18 cellular contexts compared by ENCODE assay signal in genomic region chr20:43563429-43563828, GRCh38. TPM values are rescaled to one million over a fixed set of nuclear protein-coding genes. Genes with fewer than 3 reads are reported as not detected.
DNase-seq lines count a peak whose midpoint lies in the region; ATAC-seq, FAIRE-seq and TF ChIP-seq lines count a peak whose summit lies in the region.
"Had no signal": no experiment of that assay in that cellular context is flagged by ENCODE, and none has a peak within 500 bp of the region (broad histone marks: within the 10 kb centered on the region; RNA-seq: fewer than 3 reads in every experiment).

No MANE protein-coding gene starts in this region.

- H3K9me3 Mint-ChIP-seq in neural crest cell (no peaks in the 10 kb centered on the region), nephron progenitor cell (no peaks in the 10 kb centered on the region)
- H3K9me3 Mint-ChIP-seq: activated naive CD8-positive, alpha-beta T cell treated with anti-CD3 and anti-CD28 coated beads for 36 hours; natural killer cell had no signal

- TF ChIP-seq CTCF in GM12864 (IDR thresholded peaks at IDR 0.05; ENCODE audit: low read depth, low read length, missing control alignments) (peak; percentile 23), Loucy (conservative IDR thresholded peaks at IDR 0.05; ENCODE audit: low read length) (peak; percentile 65), K562 (IDR thresholded peaks at IDR 0.05 in 2 of 3, conservative IDR thresholded peaks at IDR 0.05 in 1 of 3; ENCODE audit: insufficient read depth in 2 of 3, low read depth in 1 of 3, low read length in 3 of 3) (peak; percentile 38 to 60 (median 45); a peak in 5 of 6 replicates), neural crest cell (conservative IDR thresholded peaks at IDR 0.05) (no peak), nephron progenitor cell (IDR thresholded peaks at IDR 0.05) (no peak), tibial nerve (IDR thresholded peaks at IDR 0.05) (no peak)

- DNase-seq in GM12864 (ENCODE audit: low read depth) = no peak
- DNase-seq in K562 (ENCODE audit: extremely low read depth in 1 of 4, low spot score in 3 of 4) = peak in 1 of 4 experiments; percentile 48
- no peak for DNase-seq in neural crest cell (ENCODE audit: low read depth, low spot score)
- no peak for DNase-seq in nephron progenitor cell
- no peak for DNase-seq in tibial nerve (ENCODE audit: low spot score in 2 of 2)
- DNase-seq: activated CD4-positive, alpha-beta T cell treated with anti-CD3 and anti-CD28 coated beads, Interleukin-2, amount 50 U/mL, for 48 hours; activated naive CD8-positive, alpha-beta T cell treated with anti-CD3 and anti-CD28 coated beads for 36 hours; activated T-cell treated with anti-CD3 and anti-CD28 coated beads, Interleukin-2, amount 50 U/mL, for 48 hours; KG1; lower lobe of right lung; natural killer cell; stimulated activated CD4-positive, alpha-beta T cell treated with anti-CD3 and anti-CD28 coated beads, Interleukin-15, amount 100 ng/mL, for 24 hours had no signal

- H3K4me2 ChIP-seq in Loucy (ENCODE audit: low read depth, low read length, poor library complexity, severe bottlenecking) (no peak overlapping the region), K562 (ENCODE audit: insufficient read depth, low read length) (no peak overlapping the region)

- no peaks in the 10 kb centered on the region for H3K9me2 ChIP-seq in Loucy (replicated peaks; ENCODE audit: low read depth, low read length)

- H3K27ac Mint-ChIP-seq in neural crest cell (ENCODE audit: unreplicated experiment) (peak overlapping the region; percentile 87), nephron progenitor cell (no peak overlapping the region)
- H3K27ac Mint-ChIP-seq: activated naive CD8-positive, alpha-beta T cell treated with anti-CD3 and anti-CD28 coated beads for 36 hours; natural killer cell had no signal

- H3K36me3 ChIP-seq in Loucy (ENCODE audit: insufficient read depth, low read length) (no peaks in the 10 kb centered on the region), K562 (ENCODE audit: control insufficient read depth, insufficient read depth, low read length) (no peaks in the 10 kb centered on the region), tibial nerve (peaks cover 0 to 8% (median 0%) of the 10 kb centered on the region in 3 donors)
- H3K36me3 ChIP-seq: lower lobe of right lung had no signal

- TF ChIP-seq RAD21 in K562 (CRISPR knock-in tag; conservative IDR thresholded peaks at IDR 0.05 in 1 of 2, IDR thresholded peaks at IDR 0.05 in 1 of 2) = peak; percentile 37 to 71

- H3K4me3 Mint-ChIP-seq in neural crest cell (no peak overlapping the region), nephron progenitor cell (no peak overlapping the region)
- H3K4me3 Mint-ChIP-seq: activated naive CD8-positive, alpha-beta T cell treated with anti-CD3 and anti-CD28 coated beads for 36 hours; natural killer cell had no signal

- 15% methylated on average over 3 of the region's 3 CpGs for WGBS in K562 (ENCODE audit: insufficient coverage, low coverage, missing lambda C conversion rate)
- WGBS in tibial nerve, 2 donors = 65 to 66% methylated on average over 3 of the region's 3 CpGs

- in situ Hi-C loops in K562 (cut with MboI) = no loop called here

- H2AFZ ChIP-seq in Loucy (ENCODE audit: low read length) = 0 out of 2 replicates have a peak overlapping the region, but pooled peaks have one; percentile 7
- peak overlapping the region; percentile 47; the same call in 1 of the 2 replicates for H2AFZ ChIP-seq in K562 (ENCODE audit: low read depth, low read length)

- H3K27ac ChIP-seq in K562 (ENCODE audit: extremely low read depth, low read depth, low read length) = no peak overlapping the region
- H3K27ac ChIP-seq in tibial nerve = no peak overlapping the region
- H3K27ac ChIP-seq: lower lobe of right lung had no signal

- no peak for TF ChIP-seq EP300 in K562 (IDR thresholded peaks at IDR 0.05; ENCODE audit: low read length)
- no peak for TF ChIP-seq EP300 in tibial nerve (IDR thresholded peaks at IDR 0.05)

- H3K79me2 ChIP-seq in Loucy (ENCODE audit: insufficient read depth, low read length) = no peaks in the 10 kb centered on the region
- no peaks in the 10 kb centered on the region for H3K79me2 ChIP-seq in K562 (ENCODE audit: control insufficient read depth, insufficient read depth, low read length)

- intact Hi-C loops in K562 (cut with micrococcal nuclease) = no loop called here

- H3K4me1 ChIP-seq in Loucy (ENCODE audit: insufficient read depth, low read length, poor library complexity, severe bottlenecking) (no peaks in the 10 kb centered on the region), K562 (replicated peaks in 1 of 2; ENCODE audit: control insufficient read depth in 2 of 2, insufficient read depth in 2 of 2, low read length in 2 of 2) (peaks cover 6 to 14% of the 10 kb centered on the region in 2 experiments), tibial nerve (no peaks in the 10 kb centered on the region)
- H3K4me1 ChIP-seq: lower lobe of right lung had no signal

- FAIRE-seq in K562 (lab: Jason Lieb, UNC) = peak; percentile 68
- FAIRE-seq: bronchial epithelial cell, endometrium had no signal

- H3K36me3 Mint-ChIP-seq in neural crest cell (ENCODE audit: low read depth) = no peaks in the 10 kb centered on the region
- H3K36me3 Mint-ChIP-seq in nephron progenitor cell (ENCODE audit: low read depth) = no peaks in the 10 kb centered on the region
- H3K36me3 Mint-ChIP-seq: activated naive CD8-positive, alpha-beta T cell treated with anti-CD3 and anti-CD28 coated beads for 36 hours; natural killer cell had no signal

- no peak overlapping the region for H3K4me3 ChIP-seq in GM12864 (ENCODE audit: low read depth, low read length)
- H3K4me3 ChIP-seq in Loucy (ENCODE audit: low read length, poor library complexity, severe bottlenecking) = no peak overlapping the region
- H3K4me3 ChIP-seq in K562 = no peak overlapping the region
- H3K4me3 ChIP-seq in tibial nerve = no peak overlapping the region
- H3K4me3 ChIP-seq: lower lobe of right lung had no signal

- H3K9ac ChIP-seq in Loucy (ENCODE audit: low read depth, low read length, poor library complexity, severe bottlenecking) (no peak overlapping the region), K562 (ENCODE audit: insufficient read depth in 1 of 2, low read depth in 2 of 2, low read length in 2 of 2) (no peak overlapping the region)

- no peaks in the 10 kb centered on the region for H3F3A ChIP-seq in Loucy (ENCODE audit: low read depth)

- H3K27me3 ChIP-seq in Loucy (ENCODE audit: insufficient read depth, low read length, poor library complexity, severe bottlenecking) = no peaks in the 10 kb centered on the region
- H3K27me3 ChIP-seq in K562 (ENCODE audit: control insufficient read depth in 2 of 2, insufficient read depth in 2 of 2, low read length in 2 of 2) = no peaks in the 10 kb centered on the region
- H3K27me3 ChIP-seq in tibial nerve = no peaks in the 10 kb centered on the region

- H3K9me3 ChIP-seq in Loucy (ENCODE audit: insufficient read depth, low read depth, low read length) (no peaks in the 10 kb centered on the region), K562 (replicated peaks; ENCODE audit: control insufficient read depth, insufficient read depth, low read depth, low read length) (no peaks in the 10 kb centered on the region), tibial nerve (no peaks in the 10 kb centered on the region)
- H3K9me3 ChIP-seq: lower lobe of right lung had no signal

- no peaks in the 10 kb centered on the region for H3K9me1 ChIP-seq in K562 (ENCODE audit: control insufficient read depth, insufficient read depth, low read length)

- no peaks in the 10 kb centered on the region for H3K27me3 Mint-ChIP-seq in neural crest cell (ENCODE audit: low read depth)
- H3K27me3 Mint-ChIP-seq in nephron progenitor cell (ENCODE audit: low read depth, poor library complexity) = peaks cover 16% of the 10 kb centered on the region
- H3K27me3 Mint-ChIP-seq: activated naive CD8-positive, alpha-beta T cell treated with anti-CD3 and anti-CD28 coated beads for 36 hours had no signal

- ATAC-seq in K562 (peak; percentile 74), HG03025 (IDR thresholded peaks at IDR 0.05; ENCODE audit: low FRiP score, unreplicated experiment) (no peak), GM18907 (IDR thresholded peaks at IDR 0.05; ENCODE audit: unreplicated experiment) (no peak)
- ATAC-seq: lower lobe of right lung had no signal

- TF ChIP-seq POLR2A in K562 (conservative IDR thresholded peaks at IDR 0.05) (no peak), tibial nerve (IDR thresholded peaks at IDR 0.05) (no peak)

- POLR2A ChIA-PET in K562 (lab: Yijun Ruan, JAX) = interaction anchor here (0.8 to 1.3 kb wide), 2 partner anchors 13 to 18 kb away, joined by 3 to 4 read pairs; no protein-coding TSS in a partner anchor

- H4K20me1 ChIP-seq in Loucy (ENCODE audit: insufficient read depth, low read length, poor library complexity, severe bottlenecking) = no peaks in the 10 kb centered on the region
- H4K20me1 ChIP-seq in K562 (replicated peaks; ENCODE audit: control insufficient read depth, insufficient read depth, low read length) = no peaks in the 10 kb centered on the region

- BruUV-seq in K562 (replicated peaks; lab: Mats Ljungman, UMichigan) = no TSS peak

- H3K4me1 Mint-ChIP-seq in neural crest cell = no peaks in the 10 kb centered on the region
- peaks cover 16% of the 10 kb centered on the region for H3K4me1 Mint-ChIP-seq in nephron progenitor cell
- H3K4me1 Mint-ChIP-seq: activated naive CD8-positive, alpha-beta T cell treated with anti-CD3 and anti-CD28 coated beads for 36 hours; natural killer cell had no signal

- CTCF ChIA-PET in K562 (lab: Yijun Ruan, JAX; ENCODE audit: low intra/inter-chr PET ratio) = no interaction called here

RNA-seq across cellular contexts. Expression of gene SGK2, which starts 4.6 kb away (rescaled TPM):
- 4.3 and 4.4 TPM in 2 replicates for total RNA-seq in K562 (2011; cell fraction: chromatin; rRNA removed; ENCODE audit: low replicate concordance)
- total RNA-seq in K562 (2011; cell fraction: nucleolus; rRNA removed) = 0.83 and 2.8 TPM in 2 replicates
- total RNA-seq in K562 (2011; cell fraction: nucleoplasm; rRNA removed) = 4.0 and 6.9 TPM in 2 replicates
- total RNA-seq in K562 (2014; rRNA removed) (0.14 and 0.16 TPM in 2 replicates), K562 (2014; rRNA removed; fragmentation: Illumina TruSeq; extraction: Trizol) (0.07 and 0.13 TPM in 2 replicates), K562 (2015; rRNA removed; fragmentation: Illumina TruSeq; extraction: Trizol) (0.11 and 0.15 TPM in 2 replicates), K562 (2021) (0.20 and 0.31 TPM in 2 replicates), neural crest cell (1.0 and 1.6 TPM in 2 replicates), tibial nerve (1 to 10 TPM in 3 of 4 donors, under 1 TPM in 1; 0.87 to 3.6 (median 1.3) TPM)
- polyA plus RNA-seq in K562 (2011; rRNA removed) (0.24 and 0.88 TPM in 2 replicates), K562 (2014; fragmentation: Illumina TruSeq; extraction: Trizol) (0.15 TPM in 1 of 2 replicates, not detected in the other), K562 (2014; fragmentation: Nextera tagmentation; extraction: Ambion mirVana) (not detected), K562 (2014; rRNA removed) (0.21 and 0.57 TPM in 2 replicates)
- polyA plus RNA-seq in K562 (2011; cell fraction: cytosol; rRNA removed) = 0.07 and 0.09 TPM in 2 replicates
- 2.7 and 3.1 TPM in 2 replicates for polyA plus RNA-seq in K562 (2011; cell fraction: nucleus; rRNA removed)
- polyA plus RNA-seq in K562 (2012) = 0.10 and 0.62 TPM in 2 replicates
- 0.53 and 1.7 TPM in 2 replicates for polyA minus RNA-seq in K562 (2011; rRNA and poly(A)+ RNA removed)
- not detected in 2 replicates for polyA minus RNA-seq in K562 (2011; cell fraction: cytosol; rRNA and poly(A)+ RNA removed)
- polyA minus RNA-seq in K562 (2011; cell fraction: nucleus; rRNA and poly(A)+ RNA removed) = 0.54 and 1.1 TPM in 2 replicates
- total RNA-seq: glomerular endothelial cell had no signal

RNA-seq across cellular contexts. Expression of gene IFT52, which starts 27.3 kb away (rescaled TPM):
- 11.7 and 21.0 TPM in 2 replicates for total RNA-seq in K562 (2011; cell fraction: chromatin; rRNA removed; ENCODE audit: low replicate concordance)
- total RNA-seq in K562 (2011; cell fraction: nucleolus; rRNA removed) = 5.9 and 7.8 TPM in 2 replicates
- total RNA-seq in K562 (2011; cell fraction: nucleoplasm; rRNA removed) = 4.5 and 10.5 TPM in 2 replicates
- total RNA-seq in K562 (2014; rRNA removed) (10.9 and 11.0 TPM in 2 replicates), K562 (2014; rRNA removed; fragmentation: Illumina TruSeq; extraction: Trizol) (22.0 and 22.2 TPM in 2 replicates), K562 (2015; rRNA removed; fragmentation: Illumina TruSeq; extraction: Trizol) (17.0 and 20.4 TPM in 2 replicates), K562 (2021) (15.3 and 17.6 TPM in 2 replicates), neural crest cell (57.6 and 67.4 TPM in 2 replicates), tibial nerve (10 to 100 TPM; 17.8 to 29.7 (median 23.1) TPM)
- polyA plus RNA-seq in K562 (2011; rRNA removed) (24.9 and 26.8 TPM in 2 replicates), K562 (2014; fragmentation: Illumina TruSeq; extraction: Trizol) (20.3 and 20.6 TPM in 2 replicates), K562 (2014; fragmentation: Nextera tagmentation; extraction: Ambion mirVana) (10 to 100 TPM; 24.4 to 31.4 TPM), K562 (2014; rRNA removed) (16.1 and 16.5 TPM in 2 replicates)
- polyA plus RNA-seq in K562 (2011; cell fraction: cytosol; rRNA removed) = 21.6 and 30.1 TPM in 2 replicates
- polyA plus RNA-seq in K562 (2011; cell fraction: nucleus; rRNA removed) = 10.3 and 16.7 TPM in 2 replicates
- polyA plus RNA-seq in K562 (2012) = 15.7 and 22.2 TPM in 2 replicates
- polyA minus RNA-seq in K562 (2011; rRNA and poly(A)+ RNA removed) = 24.1 and 36.9 TPM in 2 replicates
- 6.4 and 8.9 TPM in 2 replicates for polyA minus RNA-seq in K562 (2011; cell fraction: cytosol; rRNA and poly(A)+ RNA removed)
- polyA minus RNA-seq in K562 (2011; cell fraction: nucleus; rRNA and poly(A)+ RNA removed) = 6.7 and 9.0 TPM in 2 replicates

RNA-seq across cellular contexts. Expression of gene L3MBTL1, which starts 55.9 kb away (rescaled TPM):
- total RNA-seq in K562 (2011; cell fraction: chromatin; rRNA removed; ENCODE audit: low replicate concordance) = 96.6 and 129 TPM in 2 replicates
- total RNA-seq in K562 (2011; cell fraction: nucleolus; rRNA removed) = 68.4 and 71.2 TPM in 2 replicates
- total RNA-seq in K562 (2011; cell fraction: nucleoplasm; rRNA removed) = 92.8 and 140 TPM in 2 replicates
- total RNA-seq in K562 (2014; rRNA removed) (5.5 and 6.2 TPM in 2 replicates), K562 (2014; rRNA removed; fragmentation: Illumina TruSeq; extraction: Trizol) (3.4 and 4.1 TPM in 2 replicates), K562 (2015; rRNA removed; fragmentation: Illumina TruSeq; extraction: Trizol) (3.2 and 3.4 TPM in 2 replicates), K562 (2021) (6.1 and 9.4 TPM in 2 replicates), neural crest cell (20.3 and 22.4 TPM in 2 replicates), tibial nerve (10 to 100 TPM; 17.7 to 29.3 (median 22.7) TPM)
- polyA plus RNA-seq in K562 (2011; rRNA removed) (10.0 and 18.3 TPM in 2 replicates), K562 (2014; fragmentation: Illumina TruSeq; extraction: Trizol) (4.1 and 4.4 TPM in 2 replicates), K562 (2014; fragmentation: Nextera tagmentation; extraction: Ambion mirVana) (1 to 10 TPM in 1 of 2 experiments, under 1 TPM in 1; 0.77 to 1.1 TPM), K562 (2014; rRNA removed) (7.7 and 7.9 TPM in 2 replicates)
- 4.0 and 5.7 TPM in 2 replicates for polyA plus RNA-seq in K562 (2011; cell fraction: cytosol; rRNA removed)
- 87.5 and 104 TPM in 2 replicates for polyA plus RNA-seq in K562 (2011; cell fraction: nucleus; rRNA removed)
- 4.0 and 8.9 TPM in 2 replicates for polyA plus RNA-seq in K562 (2012)
- 13.1 and 17.4 TPM in 2 replicates for polyA minus RNA-seq in K562 (2011; rRNA and poly(A)+ RNA removed)
- polyA minus RNA-seq in K562 (2011; cell fraction: cytosol; rRNA and poly(A)+ RNA removed) = 2.8 and 3.2 TPM in 2 replicates
- polyA minus RNA-seq in K562 (2011; cell fraction: nucleus; rRNA and poly(A)+ RNA removed) = 28.9 and 38.0 TPM in 2 replicates

Comparison
In these comparisons a context has a peak if more than half of its experiments do, and no peak if none do; other contexts are left out.
1. CTCF ChIP-seq: peak in GM12864 (single experiment), Loucy (single experiment) and K562 (3 of 3); none in neural crest cell (single experiment), nephron progenitor cell (single experiment) and tibial nerve (0 of 5).